ENCODE assay signal across 11 cellular contexts in the genomic region with DNA sequence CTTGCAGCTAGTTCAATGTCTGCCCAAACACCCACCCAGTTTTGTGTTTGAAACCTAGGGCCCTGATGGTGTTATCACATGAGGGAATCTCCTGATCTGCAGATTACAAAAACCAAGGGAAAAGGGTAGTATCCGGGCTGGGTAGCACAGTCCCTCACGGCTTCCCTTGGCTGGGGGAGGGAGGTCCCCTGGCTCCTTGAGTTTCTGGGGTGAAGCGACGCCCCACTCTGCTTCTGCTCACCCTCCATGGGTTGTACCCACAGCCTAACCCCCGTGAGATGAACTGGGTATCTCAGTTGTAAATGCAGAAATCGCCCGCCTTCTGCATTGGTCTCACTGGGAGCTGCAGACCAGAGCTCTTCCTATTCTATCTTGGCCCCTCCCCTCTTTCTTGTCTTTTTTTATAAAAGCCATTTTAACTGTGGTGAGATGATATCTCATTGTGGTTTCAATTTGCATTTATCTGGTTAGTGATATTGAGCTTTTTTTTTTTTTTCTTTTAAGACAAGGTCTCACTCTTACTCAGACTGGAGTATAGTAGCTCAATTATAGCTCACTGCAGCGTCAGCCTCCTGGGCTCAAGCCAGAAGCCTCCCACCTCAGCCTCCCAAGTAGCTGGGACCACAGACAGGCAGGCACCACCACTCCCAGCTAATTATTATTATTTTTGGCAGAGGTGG.
DNase-seq lines count a peak whose midpoint lies in the region; ATAC-seq and TF ChIP-seq lines count a peak whose summit lies in the region.
"Had no signal": no experiment of that assay in that cellular context is flagged by ENCODE, and none has a peak within 500 bp of the region (broad histone marks: within the 10 kb centered on the region; RNA-seq: fewer than 3 reads in every experiment).

No MANE protein-coding gene starts in this region.

- peaks cover 7% of the 10 kb centered on the region for H3K27me3 ChIP-seq in upper lobe of right lung

- H3K4me3 ChIP-seq in upper lobe of right lung = no peak overlapping the region
- H3K4me3 ChIP-seq: dorsolateral prefrontal cortex had no signal

- no peaks in the 10 kb centered on the region for H3K9me3 ChIP-seq in upper lobe of right lung

- H3K36me3 ChIP-seq in upper lobe of right lung = peaks cover 1% of the 10 kb centered on the region

- intact Hi-C loops in upper lobe of right lung (cut with DNase I) = no loop called here

- DNase-seq in NCI-H526 (lab: John Stamatoyannopoulos, UW) = peak; percentile 22 to 27
- DNase-seq in NCI-H526 treated with DMSO at 0.1 percent for 48 hours (lab: John Stamatoyannopoulos, UW) = no peak
- peak; percentile 68 for DNase-seq in activated CD4-positive, alpha-beta T cell treated with anti-CD3 and anti-CD28 coated beads for 48 hours
- peak; percentile 76 for DNase-seq in central memory CD4-positive, alpha-beta T cell
- peak; percentile 62 for DNase-seq in stimulated activated naive CD8-positive, alpha-beta T cell treated with anti-CD3 and anti-CD28 coated beads, Interleukin-15, Interleukin-2, amounts not matched to agents 100 U/mL and 50 U/mL, for 24 hours
- no peak for DNase-seq in upper lobe of right lung
- no peak for DNase-seq in medulla oblongata (ENCODE audit: extremely low spot score)
- no peak for DNase-seq in NCI-H524 treated with DMSO at 0.1 percent for 48 hours (lab: John Stamatoyannopoulos, UW)
- DNase-seq: dorsolateral prefrontal cortex, nucleus accumbens had no signal

- H3K4me1 ChIP-seq in upper lobe of right lung = no peaks in the 10 kb centered on the region

- H3K27ac ChIP-seq in upper lobe of right lung = no peak overlapping the region
- H3K27ac ChIP-seq: 22Rv1, dorsolateral prefrontal cortex had no signal

- ATAC-seq in stimulated activated naive CD8-positive, alpha-beta T cell treated with anti-CD3 and anti-CD28 coated beads, Interleukin-15, Interleukin-2, amounts not matched to agents 100 U/mL and 50 U/mL, for 24 hours = peak; percentile 96
- ATAC-seq in upper lobe of right lung = no peak

- TF ChIP-seq CTCF in upper lobe of right lung (IDR thresholded peaks at IDR 0.05) = no peak

Comparison
In these comparisons a context has a peak if more than half of its experiments do, and no peak if none do; other contexts are left out.
1. DNase-seq: peak in NCI-H526 (2 of 2), activated CD4-positive, alpha-beta T cell treated with anti-CD3 and anti-CD28 coated beads for 48 hours (single experiment), central memory CD4-positive, alpha-beta T cell (single experiment) and stimulated activated naive CD8-positive, alpha-beta T cell treated with anti-CD3 and anti-CD28 coated beads, Interleukin-15, Interleukin-2, amounts not matched to agents 100 U/mL and 50 U/mL, for 24 hours (single experiment); none in NCI-H526 treated with DMSO at 0.1 percent for 48 hours (single experiment), upper lobe of right lung (single experiment), medulla oblongata (single experiment) and NCI-H524 treated with DMSO at 0.1 percent for 48 hours (single experiment).